ENCODE assay signal across 8 cellular contexts in the genomic region with DNA sequence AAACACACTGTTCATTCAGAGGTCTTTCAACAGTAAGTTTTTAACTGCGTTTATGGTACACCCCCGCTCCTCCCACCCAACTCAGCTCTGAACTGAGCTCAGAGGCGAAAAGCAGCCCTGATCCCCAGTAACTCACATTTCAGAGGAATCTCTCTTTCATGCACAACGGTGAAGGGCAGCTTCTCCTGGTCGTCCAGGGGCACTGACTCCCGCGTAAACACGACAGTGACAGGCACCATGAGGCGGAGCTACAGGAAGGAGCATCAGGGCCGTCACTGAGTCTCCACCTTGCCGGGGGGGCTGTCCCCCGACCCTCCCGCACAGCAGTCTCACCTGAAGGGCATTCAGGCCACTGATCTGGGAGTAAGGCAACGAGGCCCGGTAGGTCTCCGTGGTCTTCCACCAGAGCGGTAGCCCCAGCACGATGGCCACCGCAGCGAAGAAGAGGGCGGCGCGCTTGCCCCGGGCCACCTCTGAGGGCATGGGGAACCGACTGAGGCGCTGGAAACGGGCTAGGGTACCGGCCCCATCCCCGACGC. TPM values are rescaled to one million over a fixed set of nuclear protein-coding genes. Genes with fewer than 3 reads are reported as not detected.
DNase-seq lines count a peak whose midpoint lies in the region; ATAC-seq and TF ChIP-seq lines count a peak whose summit lies in the region.

No MANE protein-coding gene starts in this region.

- H3K4me3 Mint-ChIP-seq in GM23338 (peak overlapping the region; percentile 97), mesothelial cell of epicardium (peak overlapping the region; percentile 90)
- peak overlapping the region; percentile 95 for H3K4me3 Mint-ChIP-seq in activated CD4-positive, alpha-beta T cell treated with anti-CD3 and anti-CD28 coated beads for 36 hours

- H3K36me3 Mint-ChIP-seq in GM23338 (ENCODE audit: low read depth) (peaks cover 11% of the 10 kb centered on the region; the same call in 1 of the 3 replicates), mesothelial cell of epicardium (peaks cover 13% of the 10 kb centered on the region)
- H3K36me3 Mint-ChIP-seq in activated CD4-positive, alpha-beta T cell treated with anti-CD3 and anti-CD28 coated beads for 36 hours (ENCODE audit: low read depth): peaks cover 42% of the 10 kb centered on the region

- H3K36me3 ChIP-seq in GM23338 (ENCODE audit: insufficient read depth): no peaks in the 10 kb centered on the region; the same call in none of the 2 replicates
- H3K36me3 ChIP-seq in duodenal mucosa (ENCODE audit: control insufficient read depth in 1 of 2, insufficient read depth in 2 of 2, low read length in 2 of 2): peaks cover 0 to 2% of the 10 kb centered on the region in 2 donors

- POLR2A ChIA-PET in activated CD4-positive, alpha-beta T cell treated with anti-CD3 and anti-CD28 coated beads for 36 hours (lab: Charles Lee): interaction anchor here (0.8 to 2.7 kb wide), 7 partner anchors 23 to 381 kb away, joined by 3 to 16 read pairs (median 4); a partner anchor contains a TSS

- H3K4me1 Mint-ChIP-seq in GM23338: peaks cover 21% of the 10 kb centered on the region
- H3K4me1 Mint-ChIP-seq in activated CD4-positive, alpha-beta T cell treated with anti-CD3 and anti-CD28 coated beads for 36 hours: peaks cover 46% of the 10 kb centered on the region
- H3K4me1 Mint-ChIP-seq in mesothelial cell of epicardium: peaks cover 22% of the 10 kb centered on the region

- TF ChIP-seq CTCF in GM23338 (conservative IDR thresholded peaks at IDR 0.05; ENCODE audit: low read depth in 2 of 2): no peak
- TF ChIP-seq CTCF in mesothelial cell of epicardium (IDR thresholded peaks at IDR 0.05; ENCODE audit: unreplicated experiment): no peak

- H3K9me2 ChIP-seq in GM23338 (ENCODE audit: insufficient read depth): no peaks in the 10 kb centered on the region

- peak overlapping the region; percentile 95 for H3K4me3 ChIP-seq in GM23338
- peak overlapping the region; percentile 81 to 98 for H3K4me3 ChIP-seq in duodenal mucosa (ENCODE audit: low read depth in 1 of 2, low read length in 2 of 2)

- peak overlapping the region; percentile 97 for H3K4me2 ChIP-seq in GM23338

- ATAC-seq in GM23338: peak; percentile 49
- peak; percentile 45 for ATAC-seq in activated CD4-positive, alpha-beta T cell treated with anti-CD3 and anti-CD28 coated beads for 36 hours

- H3F3A ChIP-seq in GM23338 (replicated peaks; ENCODE audit: low read depth): peaks cover 4% of the 10 kb centered on the region; the same call in 1 of the 2 replicates

- H2AFZ ChIP-seq in GM23338: peak overlapping the region; percentile 96

- no peaks in the 10 kb centered on the region for H3K9me3 ChIP-seq in duodenal mucosa (ENCODE audit: control insufficient read depth in 1 of 2, low read length in 2 of 2)

- intact Hi-C loops in activated CD4-positive, alpha-beta T cell treated with anti-CD3 and anti-CD28 coated beads for 36 hours (cut with DNase I, micrococcal nuclease): loop anchor here (1.0 to 2.0 kb wide), 6 partner anchors 18 to 235 kb away; a partner anchor contains a TSS

- H3K27ac Mint-ChIP-seq in GM23338: peak overlapping the region; percentile 90
- H3K27ac Mint-ChIP-seq in activated CD4-positive, alpha-beta T cell treated with anti-CD3 and anti-CD28 coated beads for 36 hours: peak overlapping the region; percentile 94
- peak overlapping the region; percentile 75 for H3K27ac Mint-ChIP-seq in mesothelial cell of epicardium

- H3K27me3 Mint-ChIP-seq in GM23338 (ENCODE audit: insufficient read depth, low read depth, poor library complexity): peaks cover 15% of the 10 kb centered on the region
- H3K27me3 Mint-ChIP-seq in activated CD4-positive, alpha-beta T cell treated with anti-CD3 and anti-CD28 coated beads for 36 hours: no peaks in the 10 kb centered on the region
- H3K27me3 Mint-ChIP-seq in mesothelial cell of epicardium (ENCODE audit: low read depth): no peaks in the 10 kb centered on the region

- peaks cover 20% of the 10 kb centered on the region for H3K4me1 ChIP-seq in GM23338 (ENCODE audit: insufficient read depth)
- peaks cover 21 to 24% of the 10 kb centered on the region in 2 donors for H3K4me1 ChIP-seq in duodenal mucosa (ENCODE audit: control insufficient read depth in 1 of 2, insufficient read depth in 2 of 2, low read length in 2 of 2)

- DNase-seq in G401 (ENCODE audit: low spot score) (peak; percentile 66), GM23338 (ENCODE audit: low spot score) (peak; percentile 71), NAMALWA (ENCODE audit: low spot score) (peak; percentile 68), mesothelial cell of epicardium (ENCODE audit: low spot score in 2 of 2, unreplicated experiment in 2 of 2) (no peak), substantia nigra (lab: John Stamatoyannopoulos, UW) (peak in 17 of 49 donors; percentile 17 to 74 (median 43)), OCI-M2 (lab: John Stamatoyannopoulos, UW; ENCODE audit: unreplicated experiment) (no peak)
- peak; percentile 71 for DNase-seq in activated CD4-positive, alpha-beta T cell treated with anti-CD3 and anti-CD28 coated beads for 36 hours

- H3K9ac ChIP-seq in duodenal mucosa (ENCODE audit: low read depth in 1 of 2, low read length in 2 of 2): peak overlapping the region; percentile 77 to 92

- CTCF ChIA-PET in activated CD4-positive, alpha-beta T cell treated with anti-CD3 and anti-CD28 coated beads for 36 hours (lab: Charles Lee): interaction anchor here (0.6 to 3.2 kb wide), 16 partner anchors 16 to 677 kb away, joined by 3 to 38 read pairs (median 4); a partner anchor contains a TSS

- H4K20me1 ChIP-seq in GM23338 (replicated peaks; ENCODE audit: insufficient read depth): peaks cover 3% of the 10 kb centered on the region

- peaks cover 43% of the 10 kb centered on the region for H3K79me2 ChIP-seq in GM23338 (replicated peaks; ENCODE audit: insufficient read depth)

- 0 out of 2 replicates have a peak overlapping the region, but pooled peaks have one; percentile 69 for H3K27ac ChIP-seq in GM23338 (ENCODE audit: low read depth)
- H3K27ac ChIP-seq in duodenal mucosa (ENCODE audit: low read depth, low read length): peak overlapping the region; percentile 7
- peak overlapping the region; percentile 86 for H3K27ac ChIP-seq in substantia nigra (ENCODE audit: low read depth, low read length, poor library complexity, severe bottlenecking)

- in situ Hi-C loops in G401 (cut with HindIII; ENCODE audit: low sequenced_read_pairs): no loop called here

- no peaks in the 10 kb centered on the region for H3K9me3 Mint-ChIP-seq in GM23338
- H3K9me3 Mint-ChIP-seq in activated CD4-positive, alpha-beta T cell treated with anti-CD3 and anti-CD28 coated beads for 36 hours (ENCODE audit: low read depth): no peaks in the 10 kb centered on the region
- no peaks in the 10 kb centered on the region for H3K9me3 Mint-ChIP-seq in mesothelial cell of epicardium

- peaks cover 4% of the 10 kb centered on the region; the same call in 1 of the 2 replicates for H3K27me3 ChIP-seq in GM23338 (ENCODE audit: insufficient read depth)
- no peaks in the 10 kb centered on the region for H3K27me3 ChIP-seq in duodenal mucosa (ENCODE audit: control insufficient read depth in 1 of 2, insufficient read depth in 2 of 2, low read length in 2 of 2)

TF ChIP-seq in GM23338, 12 proteins besides CTCF, POLR2A, EP300 and RAD21 (continues in another document):
- no peak for TF ChIP-seq POLR2AphosphoS5 (IDR thresholded peaks at IDR 0.05; ENCODE audit: low read depth)
- TF ChIP-seq EZH2 (IDR thresholded peaks at IDR 0.05; ENCODE audit: low read depth, unreplicated experiment): no peak

RNA-seq across cellular contexts. Expression of a gene that starts 0.5 kb away (rescaled TPM):
- total RNA-seq in G401 (2014; rRNA removed; shearing (Covaris generic)): 50.8 and 64.4 TPM in 2 replicates
- total RNA-seq in GM23338 (2014; rRNA removed; shearing (Covaris generic)): 52.1 and 53.2 TPM in 2 replicates
- polyA plus RNA-seq in GM23338 (2016; fragmentation: Nextera tagmentation; extraction: Ambion mirVana): 15.5 and 16.4 TPM in 2 replicates
- total RNA-seq in activated CD4-positive, alpha-beta T cell treated with anti-CD3 and anti-CD28 coated beads for 36 hours: 10 to 100 TPM; 38.7 to 41.4 TPM
- 75.2 to 80.7 TPM (median 78.7 TPM) in 3 replicates for total RNA-seq in mesothelial cell of epicardium

RNA-seq across cellular contexts. Expression of a gene that starts 5.9 kb away (rescaled TPM):
- 34.5 and 49.8 TPM in 2 replicates for total RNA-seq in G401 (2014; rRNA removed; shearing (Covaris generic))
- 157 and 183 TPM in 2 replicates for total RNA-seq in GM23338 (2014; rRNA removed; shearing (Covaris generic))
- polyA plus RNA-seq in GM23338 (2016; fragmentation: Nextera tagmentation; extraction: Ambion mirVana): 33.3 and 33.5 TPM in 2 replicates
- 100 to 1,000 TPM; 131 to 133 TPM for total RNA-seq in activated CD4-positive, alpha-beta T cell treated with anti-CD3 and anti-CD28 coated beads for 36 hours
- total RNA-seq in mesothelial cell of epicardium: 22.6 to 24.6 TPM (median 22.6 TPM) in 3 replicates

RNA-seq across cellular contexts. Expression of a gene that starts 18.4 kb away (rescaled TPM):
- total RNA-seq in G401 (2014; rRNA removed; shearing (Covaris generic)): 59.0 and 60.4 TPM in 2 replicates
- total RNA-seq in GM23338 (2014; rRNA removed; shearing (Covaris generic)): 78.4 and 93.5 TPM in 2 replicates
- 36.9 and 39.0 TPM in 2 replicates for polyA plus RNA-seq in GM23338 (2016; fragmentation: Nextera tagmentation; extraction: Ambion mirVana)
- 10 to 100 TPM; 35.9 to 48.7 TPM for total RNA-seq in activated CD4-positive, alpha-beta T cell treated with anti-CD3 and anti-CD28 coated beads for 36 hours
- total RNA-seq in mesothelial cell of epicardium: 61.0 to 66.2 TPM (median 61.2 TPM) in 3 replicates

RNA-seq across cellular contexts. Expression of a gene that starts 28.0 kb away (rescaled TPM):
- 78.8 and 91.2 TPM in 2 replicates for total RNA-seq in G401 (2014; rRNA removed; shearing (Covaris generic))
- 87.3 and 99.6 TPM in 2 replicates for total RNA-seq in GM23338 (2014; rRNA removed; shearing (Covaris generic))
- 99.3 and 104 TPM in 2 replicates for polyA plus RNA-seq in GM23338 (2016; fragmentation: Nextera tagmentation; extraction: Ambion mirVana)
- 100 to 1,000 TPM; 142 to 165 TPM for total RNA-seq in activated CD4-positive, alpha-beta T cell treated with anti-CD3 and anti-CD28 coated beads for 36 hours
- total RNA-seq in mesothelial cell of epicardium: 32.1 to 45.2 TPM (median 42.0 TPM) in 3 replicates

RNA-seq across cellular contexts. Expression of a gene that starts 43.2 kb away (rescaled TPM):
- total RNA-seq in G401 (2014; rRNA removed; shearing (Covaris generic)): 1.3 and 2.7 TPM in 2 replicates
- total RNA-seq in GM23338 (2014; rRNA removed; shearing (Covaris generic)): 38.8 and 41.4 TPM in 2 replicates
- polyA plus RNA-seq in GM23338 (2016; fragmentation: Nextera tagmentation; extraction: Ambion mirVana): 4.7 and 7.5 TPM in 2 replicates
- 10 to 100 TPM; 17.6 to 21.4 TPM for total RNA-seq in activated CD4-positive, alpha-beta T cell treated with anti-CD3 and anti-CD28 coated beads for 36 hours
- total RNA-seq in mesothelial cell of epicardium: 24.0 to 31.3 TPM (median 26.3 TPM) in 3 replicates

Comparison
In these comparisons a context has a peak if more than half of its experiments do, and no peak if none do; other contexts are left out.
1. DNase-seq: peak in G401 (single experiment), GM23338 (single experiment), NAMALWA (single experiment) and activated CD4-positive, alpha-beta T cell treated with anti-CD3 and anti-CD28 coated beads for 36 hours (single experiment); none in mesothelial cell of epicardium (0 of 2) and OCI-M2 (single experiment).
2. H3K27ac ChIP-seq: peak in every context shown above with its lines; median percentile 86 in substantia nigra; 69 in GM23338; 7 in duodenal mucosa.
3. Peak in every context shown above with its lines, with median percentiles within 50 percentile points of each other: H3K27ac Mint-ChIP-seq and H3K4me3 Mint-ChIP-seq.